Comparison of ENCODE assay signal across 8 cellular contexts in genomic region chr10:119207367-119207668, GRCh38.
DNase-seq lines count a peak whose midpoint lies in the region; ATAC-seq lines count a peak whose summit lies in the region.

Gene GRK5, plus strand, starts transcription at chr10:119207571. Its CDS starts 347 bp downstream, at chr10:119207918.

- peak within 1 kb of the TSS; percentile 85 for H3K4me3 Mint-ChIP-seq in central memory CD8-positive, alpha-beta T cell

- H3K4me1 Mint-ChIP-seq in central memory CD8-positive, alpha-beta T cell, result peaks cover 28% of the 10 kb centered on the region

- H3K36me3 Mint-ChIP-seq in central memory CD8-positive, alpha-beta T cell (ENCODE audit: insufficient read depth), result peaks cover 6% of the 10 kb centered on the region

- peak within 1 kb of the TSS; percentile 97 for H3K27ac Mint-ChIP-seq in central memory CD8-positive, alpha-beta T cell (ENCODE audit: low read depth)

- H3K27me3 Mint-ChIP-seq in central memory CD8-positive, alpha-beta T cell, result no peaks in the 10 kb centered on the region

- no peaks in the 10 kb centered on the region for H3K9me3 Mint-ChIP-seq in central memory CD8-positive, alpha-beta T cell

- ATAC-seq in GM19023 (IDR thresholded peaks at IDR 0.05; ENCODE audit: unreplicated experiment), result peak; percentile 71
- ATAC-seq in HG03196 (IDR thresholded peaks at IDR 0.05; ENCODE audit: unreplicated experiment), result peak; percentile 67
- ATAC-seq in activated CD4-positive, CD25-positive, alpha-beta regulatory T cell treated with anti-CD3 and anti-CD28 coated beads, Interleukin-2, amount 50 U/mL, for 24 hours, result peak; percentile 82 to 87
- ATAC-seq in central memory CD8-positive, alpha-beta T cell (replicated peaks; ENCODE audit: extremely low read depth, poor library complexity, severe bottlenecking), result peak; percentile 86

- peak; percentile 98 for DNase-seq in AG08395 (ENCODE audit: low spot score)
- peak; percentile 70 to 91 for DNase-seq in NCI-H446 (lab: John Stamatoyannopoulos, UW)
- peak; percentile 79 to 94 for DNase-seq in central memory CD8-positive, alpha-beta T cell (ENCODE audit: low spot score in 2 of 2)
- DNase-seq in iris pigment epithelial cell (ENCODE audit: low read depth), result peak; percentile 98
- DNase-seq in stimulated activated CD4-positive, alpha-beta T cell treated with anti-CD3 and anti-CD28 coated beads, Interleukin-12 subunit alpha, Interleukin-12 subunit beta, amount 100 ng/mL, for 4 hours, result peak; percentile 90

Comparison
In these comparisons a context has a peak if more than half of its experiments do, and no peak if none do; other contexts are left out.
1. Peak in every context shown above with its lines: DNase-seq and ATAC-seq.